In the genomic region with DNA sequence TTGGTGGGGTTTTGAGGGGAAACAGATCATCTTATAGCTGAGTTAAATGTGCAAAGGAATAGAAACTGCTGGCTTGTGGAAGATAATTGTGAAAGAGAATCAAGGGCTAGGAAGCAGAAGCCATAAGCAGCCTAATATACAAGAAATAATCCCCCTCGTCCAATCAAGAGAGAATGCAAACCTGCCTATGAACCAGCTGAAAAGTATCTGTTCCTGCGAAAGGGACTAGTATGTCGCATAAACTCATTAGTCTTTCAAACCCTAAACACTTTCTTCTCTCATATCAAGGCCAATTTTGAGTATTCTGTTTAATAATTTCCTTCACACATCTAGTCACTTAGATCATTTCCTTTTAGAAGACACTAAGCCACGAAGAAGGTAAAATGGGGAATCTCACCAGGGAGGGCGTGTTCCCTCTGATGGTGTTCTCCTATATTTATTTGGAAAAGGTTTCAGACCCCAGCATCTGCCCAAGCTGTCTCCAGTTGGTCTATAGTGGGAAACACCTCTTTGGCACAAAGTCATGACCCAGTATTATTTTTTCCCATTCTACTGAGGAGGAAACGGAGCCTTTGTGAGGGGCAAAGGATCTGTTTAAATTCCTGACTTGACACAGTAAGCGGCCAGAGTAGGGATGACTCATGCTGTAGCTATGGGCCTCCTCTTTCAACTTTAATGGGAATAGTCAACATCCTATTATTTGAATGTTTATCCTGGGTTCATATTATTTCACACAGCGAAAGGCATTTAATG, we compare ENCODE assay signal across 8 cellular contexts.
A peak's percentile ranks its signal among the peaks of the same experiment; 100 is the strongest.
DNase-seq lines count a peak whose midpoint lies in the region; ATAC-seq and TF ChIP-seq lines count a peak whose summit lies in the region.

No MANE protein-coding gene starts in this region.

- peak overlapping the region; percentile 75 for H3K27ac Mint-ChIP-seq in osteocyte (ENCODE audit: unreplicated experiment)

- ATAC-seq in HG03571 (IDR thresholded peaks at IDR 0.05; ENCODE audit: unreplicated experiment), result no peak
- ATAC-seq in HG03159 (IDR thresholded peaks at IDR 0.05; ENCODE audit: unreplicated experiment), result no peak
- no peak for ATAC-seq in HG03460 (IDR thresholded peaks at IDR 0.05; ENCODE audit: unreplicated experiment)

- TF ChIP-seq CTCF in OCI-LY3 (IDR thresholded peaks at IDR 0.05; ENCODE audit: low read depth, low read length) (no peak), fibroblast of mammary gland (conservative IDR thresholded peaks at IDR 0.05; ENCODE audit: control insufficient read depth, insufficient read depth, low read depth, low read length) (no peak), osteocyte (IDR thresholded peaks at IDR 0.05) (no peak)

- H3K36me3 Mint-ChIP-seq in osteocyte (ENCODE audit: unreplicated experiment), result no peaks in the 10 kb centered on the region

- no peak overlapping the region for H3K27ac ChIP-seq in OCI-LY3 (ENCODE audit: low read length)

- H3K9me3 Mint-ChIP-seq in osteocyte (ENCODE audit: unreplicated experiment), result no peaks in the 10 kb centered on the region

- H3K4me3 ChIP-seq in OCI-LY3 (ENCODE audit: low read length) (peak overlapping the region; percentile 33), fibroblast of mammary gland (ENCODE audit: control insufficient read depth, low read depth, low read length) (no peak overlapping the region)

- H3K79me2 ChIP-seq in OCI-LY3 (ENCODE audit: low read length), result no peaks in the 10 kb centered on the region

- H3K9ac ChIP-seq in OCI-LY3 (ENCODE audit: low read length), result no peak overlapping the region

- H3K36me3 ChIP-seq in OCI-LY3 (replicated peaks; ENCODE audit: low read depth, low read length), result no peaks in the 10 kb centered on the region

- no peaks in the 10 kb centered on the region for H3K9me3 ChIP-seq in OCI-LY3 (ENCODE audit: insufficient read depth, low read length)

- H3K4me1 ChIP-seq in OCI-LY3 (ENCODE audit: low read length), result peaks cover 16% of the 10 kb centered on the region

- H3K4me1 Mint-ChIP-seq in osteocyte (ENCODE audit: unreplicated experiment), result peaks cover 24% of the 10 kb centered on the region

- DNase-seq in DMS53 (lab: John Stamatoyannopoulos, UW) (peak; percentile 63), fibroblast of mammary gland (ENCODE audit: low read depth) (peak; percentile 78), osteocyte (ENCODE audit: extremely low spot score, unreplicated experiment) (no peak), NCI-H526 treated with DMSO at 0.1 percent for 48 hours (lab: John Stamatoyannopoulos, UW) (no peak)

- H3K27me3 ChIP-seq in OCI-LY3 (ENCODE audit: low read depth, low read length), result no peaks in the 10 kb centered on the region

- no peaks in the 10 kb centered on the region for H3K27me3 Mint-ChIP-seq in osteocyte (ENCODE audit: unreplicated experiment)

- no peak overlapping the region for H3K4me3 Mint-ChIP-seq in osteocyte (ENCODE audit: unreplicated experiment)

- peak overlapping the region; percentile 44 for H3K4me2 ChIP-seq in OCI-LY3 (ENCODE audit: low read length)

- H2AFZ ChIP-seq in OCI-LY3 (ENCODE audit: low read depth, low read length), result peak overlapping the region; percentile 43; the same call in 1 of the 2 replicates

- H4K20me1 ChIP-seq in OCI-LY3 (ENCODE audit: insufficient read depth, low read length), result no peaks in the 10 kb centered on the region

Comparison
In these comparisons a context has a peak if more than half of its experiments do, and no peak if none do; other contexts are left out.
1. DNase-seq: peak in DMS53 (single experiment) and fibroblast of mammary gland (single experiment); none in osteocyte (single experiment) and NCI-H526 treated with DMSO at 0.1 percent for 48 hours (single experiment).